Comparison of ENCODE assay signal across 31 cellular contexts in genomic region chr2:188024811-188025210, GRCh38.
A peak's percentile ranks its signal among the peaks of the same experiment; 100 is the strongest.
DNase-seq lines count a peak whose midpoint lies in the region; ATAC-seq and TF ChIP-seq lines count a peak whose summit lies in the region.
"Had no signal": no experiment of that assay in that cellular context is flagged by ENCODE, and none has a peak within 500 bp of the region (broad histone marks: within the 10 kb centered on the region; RNA-seq: fewer than 3 reads in every experiment).

No MANE protein-coding gene starts in this region.

- no peak overlapping the region for H3K27ac ChIP-seq in MM.1S (ENCODE audit: low read length)
- H3K27ac ChIP-seq: heart right ventricle, parathyroid adenoma, RWPE1, spleen had no signal

- no peaks in the 10 kb centered on the region for H3F3A ChIP-seq in MM.1S (ENCODE audit: insufficient read depth, low read length)

- no peak overlapping the region for H3K4me3 Mint-ChIP-seq in nephron
- H3K4me3 Mint-ChIP-seq: activated CD4-positive, alpha-beta T cell treated with anti-CD3 and anti-CD28 coated beads for 36 hours; activated naive CD8-positive, alpha-beta T cell; central memory CD8-positive, alpha-beta T cell; neural crest cell had no signal

- no peaks in the 10 kb centered on the region for H3K79me2 ChIP-seq in MM.1S (ENCODE audit: low read length)
- H3K79me2 ChIP-seq: parathyroid adenoma had no signal

- no peak overlapping the region for H3K9ac ChIP-seq in MM.1S (ENCODE audit: low read length)
- H3K9ac ChIP-seq: parathyroid adenoma had no signal

- no peaks in the 10 kb centered on the region for H3K36me3 ChIP-seq in MM.1S (replicated peaks; ENCODE audit: insufficient read depth, low read length)
- H3K36me3 ChIP-seq: heart right ventricle, MG63, spleen had no signal

- H3K4me1 ChIP-seq in MM.1S (ENCODE audit: low read length): no peaks in the 10 kb centered on the region
- H3K4me1 ChIP-seq: heart right ventricle, parathyroid adenoma, spleen had no signal

- H3K27me3 Mint-ChIP-seq in nephron (ENCODE audit: low read depth): no peaks in the 10 kb centered on the region
- H3K27me3 Mint-ChIP-seq: activated CD4-positive, alpha-beta T cell treated with anti-CD3 and anti-CD28 coated beads for 36 hours; activated naive CD8-positive, alpha-beta T cell; central memory CD8-positive, alpha-beta T cell had no signal

- peak; percentile 23 for DNase-seq in EH (ENCODE audit: low read depth)
- no peak for DNase-seq in MM.1S
- peak; percentile 19 for DNase-seq in fibroblast of gingiva (ENCODE audit: low read depth)
- DNase-seq in SW480 (ENCODE audit: low spot score): no peak
- no peak for DNase-seq in NCI-H1048 (lab: John Stamatoyannopoulos, UW)
- DNase-seq: ACHN; activated CD4-positive, alpha-beta T cell treated with anti-CD3 and anti-CD28 coated beads for 36 hours; activated effector memory CD4-positive, alpha-beta T cell treated with Interleukin-2 at 50 U/mL for 16 hours; activated T-cell treated with anti-CD3 and anti-CD28 coated beads for 4 hours; C1 segment of cervical spinal cord; COR-L47; foreskin melanocyte; GF-D8; GOT3; heart right ventricle; kidney glomerular epithelial cell; MG63; NCI-H1436; NCI-H2081 treated with DMSO at 0.1 percent for 48 hours; NCI-H748 treated with DMSO at 0.1 percent for 48 hours; spleen; trophoblast cell had no signal

- H3K4me2 ChIP-seq in MM.1S (ENCODE audit: low read depth, low read length): peak overlapping the region; percentile 0; the same call in 1 of the 2 replicates

- no peaks in the 10 kb centered on the region for H3K9me2 ChIP-seq in MM.1S (replicated peaks; ENCODE audit: insufficient read depth, low read length)

- H3K4me1 Mint-ChIP-seq in nephron: no peaks in the 10 kb centered on the region
- H3K4me1 Mint-ChIP-seq: activated CD4-positive, alpha-beta T cell treated with anti-CD3 and anti-CD28 coated beads for 36 hours; central memory CD8-positive, alpha-beta T cell had no signal

- H3K36me3 Mint-ChIP-seq in nephron (ENCODE audit: low read depth): no peaks in the 10 kb centered on the region
- H3K36me3 Mint-ChIP-seq: activated naive CD8-positive, alpha-beta T cell had no signal

- no peaks in the 10 kb centered on the region for H3K27me3 ChIP-seq in MM.1S (replicated peaks; ENCODE audit: insufficient read depth, low read length)
- H3K27me3 ChIP-seq: heart right ventricle, MG63, spleen had no signal

- H2AFZ ChIP-seq in MM.1S (ENCODE audit: low read length): no peak overlapping the region
- H2AFZ ChIP-seq: parathyroid adenoma had no signal

- H3K9me3 Mint-ChIP-seq in nephron: peaks cover 9% of the 10 kb centered on the region
- H3K9me3 Mint-ChIP-seq: central memory CD8-positive, alpha-beta T cell had no signal

- no peak for TF ChIP-seq CTCF in MM.1S (IDR thresholded peaks at IDR 0.05; ENCODE audit: low read length)
- no peak for TF ChIP-seq CTCF in nephron (IDR thresholded peaks at IDR 0.05; ENCODE audit: unreplicated experiment in 3 of 3)

- ATAC-seq in HG02981 (IDR thresholded peaks at IDR 0.05; ENCODE audit: unreplicated experiment): no peak
- no peak for ATAC-seq in HG03095 (IDR thresholded peaks at IDR 0.05; ENCODE audit: unreplicated experiment)
- ATAC-seq: activated CD4-positive, alpha-beta T cell treated with anti-CD3 and anti-CD28 coated beads for 36 hours; heart right ventricle had no signal

- H4K20me1 ChIP-seq in MM.1S (ENCODE audit: insufficient read depth, low read length): no peaks in the 10 kb centered on the region

- peak overlapping the region in 2 of 3 experiments; percentile 55 to 83 for H3K27ac Mint-ChIP-seq in nephron
- H3K27ac Mint-ChIP-seq: activated CD4-positive, alpha-beta T cell treated with anti-CD3 and anti-CD28 coated beads for 36 hours; activated naive CD8-positive, alpha-beta T cell had no signal

- no peak overlapping the region for H3K4me3 ChIP-seq in MM.1S (ENCODE audit: low read length)
- H3K4me3 ChIP-seq: heart right ventricle, lung, MG63, spleen had no signal

- no peaks in the 10 kb centered on the region for H3K9me3 ChIP-seq in MM.1S (replicated peaks; ENCODE audit: insufficient read depth, low read length)
- H3K9me3 ChIP-seq: MG63 had no signal

Comparison
In these comparisons a context has a peak if more than half of its experiments do, and no peak if none do; other contexts are left out.
1. DNase-seq: peak in EH (single experiment) and fibroblast of gingiva (single experiment); none in MM.1S (single experiment), SW480 (single experiment) and NCI-H1048 (single experiment).